ENCODE assay signal across 10 cellular contexts in genomic region chr12:51388066-51388799, GRCh38. TPM values are rescaled to one million over a fixed set of nuclear protein-coding genes. Genes with fewer than 3 reads are reported as not detected.
A peak's percentile ranks its signal among the peaks of the same experiment; 100 is the strongest.
DNase-seq lines count a peak whose midpoint lies in the region; ATAC-seq and TF ChIP-seq lines count a peak whose summit lies in the region.
"Had no signal": no experiment of that assay in that cellular context is flagged by ENCODE, and none has a peak within 500 bp of the region (broad histone marks: within the 10 kb centered on the region; RNA-seq: fewer than 3 reads in every experiment).

No MANE protein-coding gene starts in this region.

- no peak overlapping the region for H3K9ac ChIP-seq in skeletal muscle satellite cell (ENCODE audit: low read depth, low read length)

- CTCF ChIA-PET in RWPE1 (lab: Yijun Ruan, JAX): interaction anchor here (0.6 kb wide), 2 partner anchors 26 to 487 kb away, joined by 3 read pairs; no protein-coding TSS in a partner anchor

- H3K27me3 ChIP-seq in skeletal muscle satellite cell (ENCODE audit: control insufficient read depth, insufficient read depth, low read length): no peaks in the 10 kb centered on the region

- no peak for TF ChIP-seq CTCF in RWPE1 (conservative IDR thresholded peaks at IDR 0.05; ENCODE audit: low read depth)

- no peak overlapping the region for H3K4me3 ChIP-seq in skeletal muscle satellite cell (ENCODE audit: low read length)

- no peaks in the 10 kb centered on the region for H3K9me3 ChIP-seq in skeletal muscle satellite cell (replicated peaks; ENCODE audit: low read length)

- H3K36me3 ChIP-seq in skeletal muscle satellite cell (ENCODE audit: insufficient read depth, low read length): no peaks in the 10 kb centered on the region

- ATAC-seq in GM18907 (IDR thresholded peaks at IDR 0.05; ENCODE audit: unreplicated experiment): no peak
- no peak for ATAC-seq in GM19324 (IDR thresholded peaks at IDR 0.05; ENCODE audit: low FRiP score, unreplicated experiment)

- H3K4me2 ChIP-seq in skeletal muscle satellite cell (ENCODE audit: low read length): peak overlapping the region; percentile 48

- peaks cover 29% of the 10 kb centered on the region for H3K4me1 ChIP-seq in skeletal muscle satellite cell (ENCODE audit: control insufficient read depth, insufficient read depth, low read length)

- H3K27ac ChIP-seq in RWPE1 (peak overlapping the region; percentile 77), epithelial cell of prostate (peak overlapping the region; percentile 85)

- peak; percentile 42 for DNase-seq in H4 (ENCODE audit: low spot score)
- no peak for DNase-seq in RWPE1 (ENCODE audit: low spot score)
- DNase-seq in epithelial cell of prostate (ENCODE audit: low read depth, low spot score): no peak
- DNase-seq in activated gamma-delta T cell treated with Interleukin-2 at 50 U/mL for 16 hours: no peak
- DNase-seq: SHP77 had no signal

- POLR2A ChIA-PET in RWPE1 (lab: Yijun Ruan, JAX; ENCODE audit: low non-redundant PET): no interaction called here

RNA-seq across cellular contexts. Expression of gene GALNT6, which starts 3.0 kb away (rescaled TPM):
- 0.06 TPM in 1 of 2 replicates, not detected in the other for total RNA-seq in H4 (2014; rRNA removed; shearing (Covaris generic))
- total RNA-seq in skeletal muscle satellite cell (2012; rRNA removed): 2.8 and 10.7 TPM in 2 replicates

RNA-seq across cellular contexts. Expression of gene SLC4A8, which starts 36.4 kb away (rescaled TPM):
- total RNA-seq in H4 (2014; rRNA removed; shearing (Covaris generic)): 2.1 and 2.6 TPM in 2 replicates
- total RNA-seq in skeletal muscle satellite cell (2012; rRNA removed): 1.1 and 1.5 TPM in 2 replicates

RNA-seq across cellular contexts. Expression of gene CELA1, which starts 41.8 kb away (rescaled TPM):
- not detected in 2 replicates for total RNA-seq in H4 (2014; rRNA removed; shearing (Covaris generic))
- not detected in 2 replicates for total RNA-seq in skeletal muscle satellite cell (2012; rRNA removed)
- total RNA-seq: dermis microvascular lymphatic vessel endothelial cell, pulmonary artery endothelial cell had no signal
